In genomic region chr12:116784238-116784612, GRCh38 we compare ENCODE assay signal across 2 cellular contexts.
TF ChIP-seq lines count a peak whose summit lies in the region.

No MANE protein-coding gene starts in this region.

TF ChIP-seq in A549, 52 proteins besides CTCF, POLR2A, EP300 and RAD21:
- TF ChIP-seq MAFK (IDR thresholded peaks at IDR 0.05; ENCODE audit: partially characterized antibody): no peak
- peak; percentile 78 for TF ChIP-seq USF2 (IDR thresholded peaks at IDR 0.05)
- no peak for TF ChIP-seq PBX3 (IDR thresholded peaks at IDR 0.05)
- TF ChIP-seq TFCP2L1 (CRISPR knock-in tag; IDR thresholded peaks at IDR 0.05): no peak

TF ChIP-seq in K562, 482 proteins besides CTCF, POLR2A, EP300 and RAD21:
- TF ChIP-seq FOS (IDR thresholded peaks at IDR 0.05; ENCODE audit: extremely low read depth, insufficient read length): peak; percentile 48
- TF ChIP-seq ZNF224 (CRISPR knock-in tag; IDR thresholded peaks at IDR 0.05): no peak
- TF ChIP-seq USF1 (CRISPR knock-in tag; IDR thresholded peaks at IDR 0.05): peak; percentile 94
- peak; percentile 34 to 90 (median 44) for TF ChIP-seq YY1 (IDR thresholded peaks at IDR 0.05; ENCODE audit: borderline replicate concordance in 1 of 3, control insufficient read depth in 1 of 3, extremely low read depth in 1 of 3, insufficient read depth in 3 of 3, insufficient read length in 1 of 3, insufficient replicate concordance in 2 of 3, low read depth in 1 of 3, low read length in 2 of 3)
- peak; percentile 27; the same call in 1 of the 2 replicates for TF ChIP-seq L3MBTL2 (IDR thresholded peaks at IDR 0.05)
- no peak for TF ChIP-seq SNIP1 (IDR thresholded peaks at IDR 0.05; ENCODE audit: low read depth)
- TF ChIP-seq C11orf30 (IDR thresholded peaks at IDR 0.05; ENCODE audit: low read depth): peak; percentile 28
- peak; percentile 54; the same call in 1 of the 2 replicates for TF ChIP-seq EHMT2 (IDR thresholded peaks at IDR 0.05)
- no peak for TF ChIP-seq ZNF12 (CRISPR knock-in tag; IDR thresholded peaks at IDR 0.05)
- TF ChIP-seq ZBTB33 (CRISPR knock-in tag; IDR thresholded peaks at IDR 0.05): peak; percentile 56
- TF ChIP-seq ZFP30 (CRISPR knock-in tag; IDR thresholded peaks at IDR 0.05; ENCODE audit: borderline replicate concordance): no peak
- TF ChIP-seq MBD2 (IDR thresholded peaks at IDR 0.05; ENCODE audit: borderline replicate concordance, low read depth): no peak
- no peak for TF ChIP-seq RBM15 (IDR thresholded peaks at IDR 0.05; ENCODE audit: insufficient read depth, low read length)
- no peak for TF ChIP-seq SREBF2 (CRISPR knock-in tag; IDR thresholded peaks at IDR 0.05)
- TF ChIP-seq MECOM (CRISPR knock-in tag; IDR thresholded peaks at IDR 0.05): no peak
- peak; percentile 44 for TF ChIP-seq CBFA2T2 (conservative IDR thresholded peaks at IDR 0.05)
- TF ChIP-seq BHLHE40 (IDR thresholded peaks at IDR 0.05; ENCODE audit: low read length): peak; percentile 16; the same call in 1 of the 2 replicates
- peak; percentile 67; the same call in 1 of the 2 replicates for TF ChIP-seq TFAP4 (CRISPR knock-in tag; IDR thresholded peaks at IDR 0.05; ENCODE audit: borderline replicate concordance)
- TF ChIP-seq ELF1 (tag; IDR thresholded peaks at IDR 0.05): no peak
- peak; percentile 91 for TF ChIP-seq RAD51 (IDR thresholded peaks at IDR 0.05; ENCODE audit: borderline replicate concordance, low read depth)
- peak; percentile 55 for TF ChIP-seq NFYB (IDR thresholded peaks at IDR 0.05; ENCODE audit: extremely low read depth, insufficient read length)
- peak; percentile 93 for TF ChIP-seq USF2 (CRISPR knock-in tag; IDR thresholded peaks at IDR 0.05)
